Comparison of ENCODE assay signal across 18 cellular contexts in the genomic region with DNA sequence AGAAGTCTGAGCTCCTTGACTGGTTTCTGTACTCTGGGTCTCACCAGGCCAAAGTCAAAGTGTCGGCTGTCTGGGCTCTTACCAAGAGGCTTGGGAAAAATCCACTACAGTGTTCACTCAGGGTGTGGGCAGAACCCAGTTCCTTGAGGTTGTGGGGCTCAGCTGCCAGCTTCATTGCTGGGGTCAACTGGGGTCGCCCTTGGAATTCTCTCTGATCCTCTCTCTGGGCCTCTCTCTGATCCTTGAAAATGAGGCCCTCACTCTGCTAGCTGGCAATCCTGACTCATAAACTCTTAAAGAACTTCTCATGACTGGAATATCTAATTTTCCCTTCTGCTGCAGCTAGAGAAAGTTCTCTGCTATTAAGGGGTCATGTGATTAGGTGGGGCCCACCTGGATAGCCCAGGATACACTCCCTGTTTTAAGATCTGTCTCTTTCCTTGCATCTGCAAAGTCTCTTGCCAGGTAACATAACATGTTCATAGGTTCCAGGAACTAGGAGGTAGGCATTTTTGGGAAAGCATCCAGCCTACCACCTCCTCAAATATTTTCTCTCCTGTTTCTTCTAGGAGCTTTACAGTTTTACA.
DNase-seq lines count a peak whose midpoint lies in the region; ATAC-seq, FAIRE-seq and TF ChIP-seq lines count a peak whose summit lies in the region.
"Had no signal": no experiment of that assay in that cellular context is flagged by ENCODE, and none has a peak within 500 bp of the region (broad histone marks: within the 10 kb centered on the region; RNA-seq: fewer than 3 reads in every experiment).

No MANE protein-coding gene starts in this region.

- H3K9me3 ChIP-seq in AG04450 (ENCODE audit: control insufficient read depth, insufficient read depth, low read length) (no peaks in the 10 kb centered on the region; the same call in none of the 2 replicates), MG63 (peaks cover 3% of the 10 kb centered on the region)
- H3K9me3 ChIP-seq: Caco-2, prostate gland had no signal

- no peak overlapping the region for H3K4me3 ChIP-seq in AG04450 (ENCODE audit: low read depth, low read length)
- H3K4me3 ChIP-seq in MG63: no peak overlapping the region
- H3K4me3 ChIP-seq: esophagus muscularis mucosa, prostate gland had no signal

- CTCF ChIA-PET in AG04450 (lab: Charles Lee): interaction anchor here (1.6 to 2.4 kb wide), 3 partner anchors 8 to 86 kb away, joined by 6 to 7 read pairs (median 7); no protein-coding TSS in a partner anchor

- peak overlapping the region; percentile 31 for H3K27ac ChIP-seq in AG04450 (ENCODE audit: low read depth, low read length)
- H3K27ac ChIP-seq: esophagus muscularis mucosa, prostate gland had no signal

- no peak for TF ChIP-seq POLR2A in H54 (IDR thresholded peaks at IDR 0.05; ENCODE audit: low read depth, low read length)

- TF ChIP-seq CTCF in AG04450 (IDR thresholded peaks at IDR 0.05; ENCODE audit: low read depth, low read length) (no peak), omental fat pad (IDR thresholded peaks at IDR 0.05) (no peak)

- POLR2A ChIA-PET in AG04450 (lab: Yijun Ruan, JAX): no interaction called here

- peak; percentile 65 for ATAC-seq in omental fat pad (ENCODE audit: low FRiP score)
- no peak for ATAC-seq in HG03460 (IDR thresholded peaks at IDR 0.05; ENCODE audit: unreplicated experiment)
- ATAC-seq: left cardiac atrium; naive thymus-derived CD8-positive, alpha-beta T cell had no signal

- no peaks in the 10 kb centered on the region for H3K27me3 ChIP-seq in AG04450 (ENCODE audit: control insufficient read depth, insufficient read depth, low read length)
- no peaks in the 10 kb centered on the region for H3K27me3 ChIP-seq in MG63
- H3K27me3 ChIP-seq: esophagus muscularis mucosa had no signal

- H3K36me3 ChIP-seq in MG63: no peaks in the 10 kb centered on the region
- H3K36me3 ChIP-seq: esophagus muscularis mucosa, prostate gland had no signal

- FAIRE-seq in H54 (lab: Jason Lieb, UNC): no peak
- FAIRE-seq: A204.1, small intestine had no signal

- DNase-seq in AG04450 (ENCODE audit: low read depth, low spot score) (no peak), MG63 (peak; percentile 22), fibroblast of peridontal ligament (ENCODE audit: extremely low read depth) (peak; percentile 13), omental fat pad (ENCODE audit: low spot score) (no peak), H54 (ENCODE audit: insufficient read length, low spot score) (no peak), SKM-1 (lab: John Stamatoyannopoulos, UW; ENCODE audit: unreplicated experiment) (no peak), NK-92 (lab: John Stamatoyannopoulos, UW; ENCODE audit: unreplicated experiment) (no peak)
- DNase-seq: activated CD4-positive, alpha-beta T cell treated with anti-CD3 and anti-CD28 coated beads for 48 hours; Caco-2; left cardiac atrium; naive thymus-derived CD8-positive, alpha-beta T cell; NCI-H2081 treated with DMSO at 0.1 percent for 48 hours; small intestine; stimulated activated naive CD4-positive, alpha-beta T cell treated with Interleukin-2 at 50 U/mL for 16 hours had no signal

Comparison
In these comparisons a context has a peak if more than half of its experiments do, and no peak if none do; other contexts are left out.
1. DNase-seq: peak in MG63 (single experiment) and fibroblast of peridontal ligament (single experiment); none in AG04450 (single experiment), omental fat pad (single experiment), H54 (single experiment), SKM-1 (single experiment) and NK-92 (single experiment).